Comparison of ENCODE assay signal across 19 cellular contexts in genomic region chr4:159334461-159334860, GRCh38.
"Had no signal": no experiment of that assay in that cellular context is flagged by ENCODE, and none has a peak within 500 bp of the region (broad histone marks: within the 10 kb centered on the region; RNA-seq: fewer than 3 reads in every experiment).

No MANE protein-coding gene starts in this region.

- H3K36me3 ChIP-seq: uterus had no signal

- H3K27me3 ChIP-seq: esophagus muscularis mucosa, pancreas, thyroid gland, upper lobe of left lung, uterus had no signal

- H3K4me3 ChIP-seq: esophagus muscularis mucosa, lung, pancreas, thyroid gland, upper lobe of left lung, uterus had no signal

- DNase-seq: effector memory CD8-positive, alpha-beta T cell; head of caudate nucleus; hypothalamus; mesenchymal stem cell; midbrain; naive B cell; occipital lobe; pancreas; small intestine; stimulated activated CD4-positive, alpha-beta T cell treated with anti-CD3 and anti-CD28 coated beads, Interleukin-12 subunit alpha, Interleukin-12 subunit beta, amount 100 ng/mL, for 4 hours; stimulated activated naive CD4-positive, alpha-beta T cell treated with Interleukin-2 at 50 U/mL for 16 hours; thyroid gland; upper lobe of left lung; uterus had no signal

- H3K27ac ChIP-seq: epithelial cell of prostate, esophagus muscularis mucosa, pancreas, thyroid gland, upper lobe of left lung, uterus had no signal

- ATAC-seq: effector memory CD8-positive, alpha-beta T cell; left lobe of liver; pancreas; sciatic nerve had no signal

- H3K4me1 ChIP-seq: pancreas, thyroid gland, upper lobe of left lung, uterus had no signal

- H3K9me3 ChIP-seq: esophagus muscularis mucosa, pancreas, thyroid gland, upper lobe of left lung, uterus had no signal
